In genomic region chr7:101983147-101983811, GRCh38 we compare ENCODE assay signal across 18 cellular contexts.
"Had no signal": no experiment of that assay in that cellular context is flagged by ENCODE, and none has a peak within 500 bp of the region (broad histone marks: within the 10 kb centered on the region; RNA-seq: fewer than 3 reads in every experiment).

No MANE protein-coding gene starts in this region.

- H3K9me3 ChIP-seq: sigmoid colon, vagina had no signal

- H3K4me2 ChIP-seq: hepatocyte, smooth muscle cell had no signal

- H3K4me1 ChIP-seq: vagina had no signal

- H2AFZ ChIP-seq: hepatocyte had no signal

- H3K27me3 ChIP-seq: foreskin keratinocyte, hepatocyte, sigmoid colon, vagina had no signal

- H3K27ac ChIP-seq: vagina, VCaP had no signal

- DNase-seq: activated CD4-positive, alpha-beta T cell treated with anti-CD3 and anti-CD28 coated beads, Interleukin-2, amount 10 ng/mL, durations not matched to agents 7 days and 5 days; activated CD4-positive, CD25-positive, alpha-beta regulatory T cell treated with anti-CD3 and anti-CD28 coated beads, Interleukin-2, amount 50 U/mL, for 72 hours; activated CD8-positive, alpha-beta T cell treated with anti-CD3 and anti-CD28 coated beads, Interleukin-2, amount 10 ng/mL, durations not matched to agents 7 days and 5 days; activated T-cell treated with anti-CD3 and anti-CD28 coated beads, Interleukin-2, amount 50 U/mL, for 1 hour; aorta; foreskin keratinocyte; immature natural killer cell; naive thymus-derived CD4-positive, alpha-beta T cell; occipital lobe; posterior cingulate gyrus; sigmoid colon; stimulated activated CD4-positive, alpha-beta T cell treated with anti-CD3 and anti-CD28 coated beads, Interleukin-15, amount 100 ng/mL, for 24 hours; trophoblast cell had no signal

- H3K36me3 ChIP-seq: sigmoid colon, vagina had no signal

- H3K4me3 ChIP-seq: hepatocyte, lung, sigmoid colon, smooth muscle cell, vagina had no signal
